In the genomic region with DNA sequence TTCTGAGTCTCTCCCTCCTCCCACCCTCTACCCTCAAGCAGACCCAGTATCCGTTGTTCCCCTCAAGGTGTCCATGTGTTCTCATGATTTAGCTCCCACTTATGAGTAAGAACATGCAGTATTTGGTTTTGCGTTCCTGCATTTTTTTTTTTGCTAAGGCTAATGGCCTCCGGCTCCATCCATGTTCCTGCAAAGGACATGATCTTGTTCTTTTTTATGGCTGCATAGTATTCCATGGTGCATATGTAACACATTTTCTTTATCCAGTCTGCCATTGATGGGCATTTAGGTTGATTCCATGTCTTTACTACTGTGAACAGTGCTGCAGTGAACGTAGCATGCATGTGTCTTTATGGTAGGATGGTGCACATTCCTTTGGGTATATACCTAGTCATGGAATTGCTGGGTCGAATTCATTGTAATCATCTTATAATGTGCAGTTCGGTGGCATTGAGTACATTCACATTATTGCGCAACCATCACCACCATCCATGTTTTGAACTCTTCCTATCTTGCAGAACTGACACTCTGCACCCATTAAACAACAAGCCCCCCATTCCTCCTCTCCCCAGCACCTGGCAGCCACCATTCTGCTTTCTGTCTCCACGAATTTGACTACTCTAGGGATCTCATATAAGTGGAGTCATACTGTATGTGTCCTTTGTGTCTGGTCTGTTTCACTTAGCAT, we compare ENCODE assay signal across 26 cellular contexts.
"Had no signal": no experiment of that assay in that cellular context is flagged by ENCODE, and none has a peak within 500 bp of the region (broad histone marks: within the 10 kb centered on the region; RNA-seq: fewer than 3 reads in every experiment).

No MANE protein-coding gene starts in this region.

- FAIRE-seq: bronchial epithelial cell had no signal

- H3K4me1 Mint-ChIP-seq: WTC11 had no signal

- H3K9me3 Mint-ChIP-seq: central memory CD8-positive, alpha-beta T cell; T-helper 1 cell treated with Interleukin-12 subunit alpha and Interleukin-12 subunit beta and Interleukin-4 antibody, amounts not matched to agents 30 μg/mL and 1 μg/mL, for 36 hours had no signal

- H3K4me3 ChIP-seq: body of pancreas, Peyer's patch, SJSA1 had no signal

- H3K4me3 Mint-ChIP-seq: activated CD8-positive, alpha-beta T cell treated with anti-CD3 and anti-CD28 coated beads, Interleukin-2, amount 10 ng/mL, durations not matched to agents 7 days and 5 days; central memory CD8-positive, alpha-beta T cell; T-helper 1 cell treated with Interleukin-12 subunit alpha and Interleukin-12 subunit beta and Interleukin-4 antibody, amounts not matched to agents 30 μg/mL and 1 μg/mL, for 36 hours; WTC11 had no signal

- ATAC-seq: activated CD8-positive, alpha-beta T cell treated with anti-CD3 and anti-CD28 coated beads, Interleukin-2, amount 10 ng/mL, durations not matched to agents 7 days and 5 days; body of pancreas; SK-N-SH treated with all-trans-retinoic acid at 6 μM for 48 hours; WTC11 had no signal

- DNase-seq: activated CD4-positive, alpha-beta T cell treated with anti-CD3 and anti-CD28 coated beads for 48 hours; activated CD4-positive, alpha-beta T cell treated with anti-CD3 and anti-CD28 coated beads, Interleukin-2, amount 50 U/mL, for 4 hours; activated CD4-positive, CD25-positive, alpha-beta regulatory T cell treated with anti-CD3 and anti-CD28 coated beads, Interleukin-2, amount 50 U/mL, for 72 hours; activated CD8-positive, alpha-beta memory T cell treated with anti-CD3 and anti-CD28 coated beads, Interleukin-2, amount 50 U/mL, for 48 hours; activated CD8-positive, alpha-beta T cell treated with anti-CD3 and anti-CD28 coated beads, Interleukin-2, amount 10 ng/mL, durations not matched to agents 7 days and 5 days; activated naive CD4-positive, alpha-beta T cell treated with anti-CD3 and anti-CD28 coated beads, Interleukin-2, amount 50 U/mL, for 16 hours; activated T-cell treated with anti-CD3 and anti-CD28 coated beads, Interleukin-2, amount 50 U/mL, for 1 hour; body of pancreas; Karpas-422; MM.1S; NCI-H1048; NCI-H146; NCI-H187 treated with DMSO at 0.1 percent for 48 hours; NCI-H2081 treated with DMSO at 0.1 percent for 48 hours; NCI-H446; NCI-H524; Peyer's patch; Right ventricle myocardium superior; SW 1271 had no signal

- H3K27ac Mint-ChIP-seq: activated CD8-positive, alpha-beta T cell treated with anti-CD3 and anti-CD28 coated beads, Interleukin-2, amount 10 ng/mL, durations not matched to agents 7 days and 5 days; T-helper 1 cell treated with Interleukin-12 subunit alpha and Interleukin-12 subunit beta and Interleukin-4 antibody, amounts not matched to agents 30 μg/mL and 1 μg/mL, for 36 hours; WTC11 had no signal

- H3K27ac ChIP-seq: body of pancreas, Peyer's patch, RWPE1, SJSA1 had no signal

- H3K9me3 ChIP-seq: body of pancreas, Peyer's patch had no signal

- H3K4me1 ChIP-seq: Peyer's patch, SJSA1 had no signal

- H3K36me3 ChIP-seq: Peyer's patch, SJSA1 had no signal

- H3K27me3 ChIP-seq: body of pancreas, Peyer's patch, SJSA1 had no signal

- H3K36me3 Mint-ChIP-seq: WTC11 had no signal

- H3K27me3 Mint-ChIP-seq: central memory CD8-positive, alpha-beta T cell had no signal
